In genomic region chr6:169008641-169009040, GRCh38 we compare ENCODE assay signal across 1 cellular context.
TF ChIP-seq lines count a peak whose summit lies in the region.

No MANE protein-coding gene starts in this region.

TF ChIP-seq in HCT116, 20 proteins besides CTCF, POLR2A, EP300 and RAD21 (continued from another document):
- TF ChIP-seq CEBPB (IDR thresholded peaks at IDR 0.05; ENCODE audit: low read depth) (no peak), TCF7L2 (IDR thresholded peaks at IDR 0.05; ENCODE audit: borderline replicate concordance, extremely low read depth, insufficient read depth, insufficient read length) (no peak), FOSL1 (IDR thresholded peaks at IDR 0.05; ENCODE audit: low read depth) (no peak), CBX3 (IDR thresholded peaks at IDR 0.05; ENCODE audit: low read depth) (no peak), ZFX (IDR thresholded peaks at IDR 0.05) (no peak), MAX (IDR thresholded peaks at IDR 0.05) (no peak), POLR2AphosphoS5 (IDR thresholded peaks at IDR 0.05; ENCODE audit: low read depth, low read length) (no peak), SP1 (IDR thresholded peaks at IDR 0.05; ENCODE audit: low read depth) (no peak)
- TF ChIP-seq, protein P1, sequence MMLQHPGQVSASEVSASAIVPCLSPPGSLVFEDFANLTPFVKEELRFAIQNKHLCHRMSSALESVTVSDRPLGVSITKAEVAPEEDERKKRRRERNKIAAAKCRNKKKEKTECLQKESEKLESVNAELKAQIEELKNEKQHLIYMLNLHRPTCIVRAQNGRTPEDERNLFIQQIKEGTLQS (IDR thresholded peaks at IDR 0.05): no peak
